1 cellular context compared by ENCODE assay signal in the genomic region with DNA sequence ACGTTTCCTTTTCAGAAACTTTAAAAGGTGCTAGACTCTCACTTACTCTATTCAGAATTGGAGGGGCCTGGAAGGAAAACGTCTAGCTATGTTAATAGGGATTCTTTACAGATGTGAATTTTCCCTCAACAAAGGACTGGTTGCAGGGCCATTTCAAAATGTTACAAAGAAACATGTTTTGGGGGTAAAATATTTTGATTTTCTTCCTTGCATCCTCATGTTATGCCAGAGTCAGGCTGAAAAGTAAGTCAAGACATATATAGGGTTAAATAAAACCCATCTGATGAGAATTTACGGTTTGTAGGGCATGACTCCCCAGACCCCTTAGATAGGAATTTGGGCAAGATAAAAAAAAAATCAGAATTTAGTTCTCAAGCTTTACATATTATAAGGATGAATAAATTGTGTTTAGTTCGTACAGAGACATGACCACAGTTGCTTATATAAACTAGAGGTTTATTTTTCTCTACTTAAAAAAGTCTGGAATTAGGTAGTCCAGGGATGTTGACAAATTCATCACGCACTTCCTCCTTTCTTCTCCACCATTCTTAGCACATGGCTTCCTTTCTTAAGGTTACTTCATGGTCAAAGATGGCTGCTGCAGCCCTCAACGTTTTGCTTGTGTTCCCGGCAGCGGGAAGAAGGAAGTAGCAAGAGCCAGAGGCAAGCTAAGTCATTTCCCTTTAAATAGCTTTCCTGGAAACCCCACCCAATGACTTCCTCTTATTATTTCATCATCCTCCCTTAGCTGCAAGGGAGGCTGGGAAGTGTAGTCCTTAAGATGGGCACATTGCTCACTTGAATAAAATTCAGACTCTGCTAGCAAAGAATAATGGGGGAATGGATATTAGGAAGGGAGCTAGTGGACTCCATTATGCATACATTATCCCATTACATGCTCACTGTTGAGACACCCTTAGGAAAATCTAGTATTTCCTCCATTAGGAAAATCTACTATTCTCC.
TF ChIP-seq lines count a peak whose summit lies in the region.
"Not testable (repeated sequence)": the region's sequence is repeated elsewhere in the genome, so short reads cannot be mapped to it uniquely, and the experiment has no call there.

No MANE protein-coding gene starts in this region.

TF ChIP-seq in K562, 482 proteins besides CTCF, POLR2A, EP300 and RAD21 (continued from another document and continues in another):
- TF ChIP-seq, protein P1, sequence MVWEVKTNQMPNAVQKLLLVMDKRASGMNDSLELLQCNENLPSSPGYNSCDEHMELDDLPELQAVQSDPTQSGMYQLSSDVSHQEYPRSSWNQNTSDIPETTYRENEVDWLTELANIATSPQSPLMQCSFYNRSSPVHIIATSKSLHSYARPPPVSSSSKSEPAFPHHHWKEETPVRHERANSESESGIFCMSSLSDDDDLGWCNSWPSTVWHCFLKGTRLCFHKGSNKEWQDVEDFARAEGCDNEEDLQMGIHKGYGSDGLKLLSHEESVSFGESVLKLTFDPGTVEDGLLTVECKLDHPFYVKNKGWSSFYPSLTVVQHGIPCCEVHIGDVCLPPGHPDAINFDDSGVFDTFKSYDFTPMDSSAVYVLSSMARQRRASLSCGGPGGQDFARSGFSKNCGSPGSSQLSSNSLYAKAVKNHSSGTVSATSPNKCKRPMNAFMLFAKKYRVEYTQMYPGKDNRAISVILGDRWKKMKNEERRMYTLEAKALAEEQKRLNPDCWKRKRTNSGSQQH (CRISPR knock-in tag; IDR thresholded peaks at IDR 0.05) = peak; percentile 65; the same call in 1 of the 2 replicates
- TF ChIP-seq, protein P2, sequence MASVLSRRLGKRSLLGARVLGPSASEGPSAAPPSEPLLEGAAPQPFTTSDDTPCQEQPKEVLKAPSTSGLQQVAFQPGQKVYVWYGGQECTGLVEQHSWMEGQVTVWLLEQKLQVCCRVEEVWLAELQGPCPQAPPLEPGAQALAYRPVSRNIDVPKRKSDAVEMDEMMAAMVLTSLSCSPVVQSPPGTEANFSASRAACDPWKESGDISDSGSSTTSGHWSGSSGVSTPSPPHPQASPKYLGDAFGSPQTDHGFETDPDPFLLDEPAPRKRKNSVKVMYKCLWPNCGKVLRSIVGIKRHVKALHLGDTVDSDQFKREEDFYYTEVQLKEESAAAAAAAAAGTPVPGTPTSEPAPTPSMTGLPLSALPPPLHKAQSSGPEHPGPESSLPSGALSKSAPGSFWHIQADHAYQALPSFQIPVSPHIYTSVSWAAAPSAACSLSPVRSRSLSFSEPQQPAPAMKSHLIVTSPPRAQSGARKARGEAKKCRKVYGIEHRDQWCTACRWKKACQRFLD (CRISPR knock-in tag; IDR thresholded peaks at IDR 0.05) = peak; percentile 98
- TF ChIP-seq ZNF175 (CRISPR knock-in tag; IDR thresholded peaks at IDR 0.05; ENCODE audit: low read depth) (peak; percentile 90; the same call in 1 of the 2 replicates), ZFPM2 (CRISPR knock-in tag; IDR thresholded peaks at IDR 0.05) (0 out of 2 replicates have a peak, but pooled peaks have one; percentile 62), MEF2A (IDR thresholded peaks at IDR 0.05; ENCODE audit: control insufficient read depth, low read depth, low read length) (peak; percentile 94), FOXM1 (IDR thresholded peaks at IDR 0.05; ENCODE audit: low read depth) (peak; percentile 51; the same call in 1 of the 2 replicates), ZKSCAN3 (CRISPR knock-in tag; IDR thresholded peaks at IDR 0.05) (peak; percentile 6; the same call in 1 of the 2 replicates), MXI1 (IDR thresholded peaks at IDR 0.05; ENCODE audit: low read depth, low read length) (0 out of 2 replicates have a peak, but pooled peaks have one; percentile 14), ZNF431 (CRISPR knock-in tag; IDR thresholded peaks at IDR 0.05) (0 out of 2 replicates have a peak, but pooled peaks have one; percentile 10), HDAC8 (tag; IDR thresholded peaks at IDR 0.05) (peak; percentile 88), FOXJ2 (tag; IDR thresholded peaks at IDR 0.05) (peak; percentile 51; the same call in 1 of the 2 replicates), ZNF589 (CRISPR knock-in tag; IDR thresholded peaks at IDR 0.05; ENCODE audit: low read depth) (peak; percentile 96), STAT5A (IDR thresholded peaks at IDR 0.05; ENCODE audit: borderline replicate concordance, low read length) (peak; percentile 96), ETV6 (IDR thresholded peaks at IDR 0.05; ENCODE audit: borderline replicate concordance in 1 of 2, low read depth in 2 of 2, low read length in 1 of 2) (peak; percentile 98 to 99), ZNF239 (CRISPR knock-in tag; IDR thresholded peaks at IDR 0.05) (peak; percentile 82), MECOM (CRISPR knock-in tag; IDR thresholded peaks at IDR 0.05) (peak; percentile 78; the same call in 1 of the 2 replicates), NFXL1 (CRISPR knock-in tag; IDR thresholded peaks at IDR 0.05) (peak; percentile 69; the same call in 1 of the 2 replicates), ATF7 (IDR thresholded peaks at IDR 0.05) (peak; percentile 96), L3MBTL2 (IDR thresholded peaks at IDR 0.05) (peak; percentile 100), ZBTB17 (CRISPR knock-in tag; IDR thresholded peaks at IDR 0.05) (peak; percentile 70), SMAD4 (CRISPR knock-in tag; conservative IDR thresholded peaks at IDR 0.05) (peak; percentile 90), HIVEP1 (CRISPR knock-in tag; IDR thresholded peaks at IDR 0.05) (peak; percentile 66), NBN (IDR thresholded peaks at IDR 0.05; ENCODE audit: low read depth) (peak; percentile 77), FOXK2 (conservative IDR thresholded peaks at IDR 0.05 in 1 of 2, IDR thresholded peaks at IDR 0.05 in 1 of 2; ENCODE audit: low read depth in 2 of 2) (peak; percentile 77 to 91), C11orf30 (IDR thresholded peaks at IDR 0.05; ENCODE audit: low read depth) (peak; percentile 69), MBD2 (IDR thresholded peaks at IDR 0.05; ENCODE audit: borderline replicate concordance, low read depth) (peak; percentile 65; the same call in 1 of the 2 replicates), KLF13 (tag; IDR thresholded peaks at IDR 0.05; ENCODE audit: borderline replicate concordance, low read depth) (peak; percentile 63), TAF7 (tag; IDR thresholded peaks at IDR 0.05) (peak; percentile 71), BCL6 (CRISPR knock-in tag; IDR thresholded peaks at IDR 0.05) (peak; percentile 84), CSDE1 (IDR thresholded peaks at IDR 0.05) (peak in 1 of 2 experiments; percentile 21; a peak in 1 of 4 replicates), ILK (tag; IDR thresholded peaks at IDR 0.05; ENCODE audit: borderline replicate concordance, low read depth) (0 out of 2 replicates have a peak, but pooled peaks have one; percentile 42)
- TF ChIP-seq, protein P3, sequence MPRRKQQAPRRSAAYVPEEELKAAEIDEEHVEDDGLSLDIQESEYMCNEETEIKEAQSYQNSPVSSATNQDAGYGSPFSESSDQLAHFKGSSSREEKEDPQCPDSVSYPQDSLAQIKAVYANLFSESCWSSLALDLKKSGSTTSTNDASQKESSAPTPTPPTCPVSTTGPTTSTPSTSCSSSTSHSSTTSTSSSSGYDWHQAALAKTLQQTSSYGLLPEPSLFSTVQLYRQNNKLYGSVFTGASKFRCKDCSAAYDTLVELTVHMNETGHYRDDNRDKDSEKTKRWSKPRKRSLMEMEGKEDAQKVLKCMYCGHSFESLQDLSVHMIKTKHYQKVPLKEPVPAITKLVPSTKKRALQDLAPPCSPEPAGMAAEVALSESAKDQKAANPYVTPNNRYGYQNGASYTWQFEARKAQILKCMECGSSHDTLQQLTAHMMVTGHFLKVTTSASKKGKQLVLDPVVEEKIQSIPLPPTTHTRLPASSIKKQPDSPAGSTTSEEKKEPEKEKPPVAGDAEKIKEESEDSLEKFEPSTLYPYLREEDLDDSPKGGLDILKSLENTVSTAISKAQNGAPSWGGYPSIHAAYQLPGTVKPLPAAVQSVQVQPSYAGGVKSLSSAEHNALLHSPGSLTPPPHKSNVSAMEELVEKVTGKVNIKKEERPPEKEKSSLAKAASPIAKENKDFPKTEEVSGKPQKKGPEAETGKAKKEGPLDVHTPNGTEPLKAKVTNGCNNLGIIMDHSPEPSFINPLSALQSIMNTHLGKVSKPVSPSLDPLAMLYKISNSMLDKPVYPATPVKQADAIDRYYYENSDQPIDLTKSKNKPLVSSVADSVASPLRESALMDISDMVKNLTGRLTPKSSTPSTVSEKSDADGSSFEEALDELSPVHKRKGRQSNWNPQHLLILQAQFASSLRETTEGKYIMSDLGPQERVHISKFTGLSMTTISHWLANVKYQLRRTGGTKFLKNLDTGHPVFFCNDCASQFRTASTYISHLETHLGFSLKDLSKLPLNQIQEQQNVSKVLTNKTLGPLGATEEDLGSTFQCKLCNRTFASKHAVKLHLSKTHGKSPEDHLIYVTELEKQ (CRISPR knock-in tag; IDR thresholded peaks at IDR 0.05) = peak; percentile 73
- TF ChIP-seq FOXM1 (CRISPR knock-in tag; IDR thresholded peaks at IDR 0.05; ENCODE audit: low read depth); ETV6 (CRISPR knock-in tag; IDR thresholded peaks at IDR 0.05; ENCODE audit: borderline replicate concordance): not testable (repeated sequence)
- TF ChIP-seq, protein P4, sequence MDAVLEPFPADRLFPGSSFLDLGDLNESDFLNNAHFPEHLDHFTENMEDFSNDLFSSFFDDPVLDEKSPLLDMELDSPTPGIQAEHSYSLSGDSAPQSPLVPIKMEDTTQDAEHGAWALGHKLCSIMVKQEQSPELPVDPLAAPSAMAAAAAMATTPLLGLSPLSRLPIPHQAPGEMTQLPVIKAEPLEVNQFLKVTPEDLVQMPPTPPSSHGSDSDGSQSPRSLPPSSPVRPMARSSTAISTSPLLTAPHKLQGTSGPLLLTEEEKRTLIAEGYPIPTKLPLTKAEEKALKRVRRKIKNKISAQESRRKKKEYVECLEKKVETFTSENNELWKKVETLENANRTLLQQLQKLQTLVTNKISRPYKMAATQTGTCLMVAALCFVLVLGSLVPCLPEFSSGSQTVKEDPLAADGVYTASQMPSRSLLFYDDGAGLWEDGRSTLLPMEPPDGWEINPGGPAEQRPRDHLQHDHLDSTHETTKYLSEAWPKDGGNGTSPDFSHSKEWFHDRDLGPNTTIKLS (IDR thresholded peaks at IDR 0.05; ENCODE audit: borderline replicate concordance, low read depth) = peak; percentile 79
- TF ChIP-seq, protein P5, sequence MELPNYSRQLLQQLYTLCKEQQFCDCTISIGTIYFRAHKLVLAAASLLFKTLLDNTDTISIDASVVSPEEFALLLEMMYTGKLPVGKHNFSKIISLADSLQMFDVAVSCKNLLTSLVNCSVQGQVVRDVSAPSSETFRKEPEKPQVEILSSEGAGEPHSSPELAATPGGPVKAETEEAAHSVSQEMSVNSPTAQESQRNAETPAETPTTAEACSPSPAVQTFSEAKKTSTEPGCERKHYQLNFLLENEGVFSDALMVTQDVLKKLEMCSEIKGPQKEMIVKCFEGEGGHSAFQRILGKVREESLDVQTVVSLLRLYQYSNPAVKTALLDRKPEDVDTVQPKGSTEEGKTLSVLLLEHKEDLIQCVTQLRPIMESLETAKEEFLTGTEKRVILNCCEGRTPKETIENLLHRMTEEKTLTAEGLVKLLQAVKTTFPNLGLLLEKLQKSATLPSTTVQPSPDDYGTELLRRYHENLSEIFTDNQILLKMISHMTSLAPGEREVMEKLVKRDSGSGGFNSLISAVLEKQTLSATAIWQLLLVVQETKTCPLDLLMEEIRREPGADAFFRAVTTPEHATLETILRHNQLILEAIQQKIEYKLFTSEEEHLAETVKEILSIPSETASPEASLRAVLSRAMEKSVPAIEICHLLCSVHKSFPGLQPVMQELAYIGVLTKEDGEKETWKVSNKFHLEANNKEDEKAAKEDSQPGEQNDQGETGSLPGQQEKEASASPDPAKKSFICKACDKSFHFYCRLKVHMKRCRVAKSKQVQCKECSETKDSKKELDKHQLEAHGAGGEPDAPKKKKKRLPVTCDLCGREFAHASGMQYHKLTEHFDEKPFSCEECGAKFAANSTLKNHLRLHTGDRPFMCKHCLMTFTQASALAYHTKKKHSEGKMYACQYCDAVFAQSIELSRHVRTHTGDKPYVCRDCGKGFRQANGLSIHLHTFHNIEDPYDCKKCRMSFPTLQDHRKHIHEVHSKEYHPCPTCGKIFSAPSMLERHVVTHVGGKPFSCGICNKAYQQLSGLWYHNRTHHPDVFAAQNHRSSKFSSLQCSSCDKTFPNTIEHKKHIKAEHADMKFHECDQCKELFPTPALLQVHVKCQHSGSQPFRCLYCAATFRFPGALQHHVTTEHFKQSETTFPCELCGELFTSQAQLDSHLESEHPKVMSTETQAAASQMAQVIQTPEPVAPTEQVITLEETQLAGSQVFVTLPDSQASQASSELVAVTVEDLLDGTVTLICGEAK (IDR thresholded peaks at IDR 0.05) = peak; percentile 86
- TF ChIP-seq, protein P5 (CRISPR knock-in tag; IDR thresholded peaks at IDR 0.05) = not testable (repeated sequence)
